8 cellular contexts compared by ENCODE assay signal in the genomic region with DNA sequence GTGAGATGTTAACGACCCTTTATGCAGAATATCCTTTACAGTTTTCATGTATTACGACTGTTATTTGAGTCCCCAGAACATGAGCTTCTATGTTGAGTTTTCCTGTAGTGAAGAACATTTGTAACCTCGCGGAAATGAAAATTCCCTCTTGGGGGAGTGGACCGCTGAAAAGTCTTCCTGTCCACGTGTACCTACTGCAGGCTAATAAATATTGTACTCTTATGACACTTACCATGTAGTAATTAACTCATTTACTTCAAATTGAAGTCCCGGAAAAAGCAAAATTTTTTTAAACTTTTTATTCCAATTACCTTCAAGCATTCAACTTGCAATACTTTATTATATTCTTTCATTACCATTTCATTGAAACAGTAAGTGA. TPM values are rescaled to one million over a fixed set of nuclear protein-coding genes. Genes with fewer than 3 reads are reported as not detected.
DNase-seq lines count a peak whose midpoint lies in the region; ATAC-seq, FAIRE-seq and TF ChIP-seq lines count a peak whose summit lies in the region.

No MANE protein-coding gene starts in this region.

- ATAC-seq in heart left ventricle (no peak), lower lobe of right lung (no peak), GM21367 (IDR thresholded peaks at IDR 0.05; ENCODE audit: unreplicated experiment) (no peak)

- peak overlapping the region; percentile 90 for H3K4me2 ChIP-seq in astrocyte (ENCODE audit: low read length)

- TF ChIP-seq POLR2A in heart left ventricle (IDR thresholded peaks at IDR 0.05) = no peak
- no peak for TF ChIP-seq POLR2A in uterus (IDR thresholded peaks at IDR 0.05)

- no peak for TF ChIP-seq CTCF in heart left ventricle (IDR thresholded peaks at IDR 0.05)
- TF ChIP-seq CTCF in astrocyte (IDR thresholded peaks at IDR 0.05; ENCODE audit: insufficient read depth, low read depth, low read length) = no peak
- TF ChIP-seq CTCF in lower lobe of right lung (IDR thresholded peaks at IDR 0.05) = no peak
- no peak for TF ChIP-seq CTCF in uterus (IDR thresholded peaks at IDR 0.05)
- no peak for TF ChIP-seq CTCF in GM20000 (IDR thresholded peaks at IDR 0.05; ENCODE audit: extremely low read depth, missing control alignments)

- no peak for FAIRE-seq in astrocyte (lab: Jason Lieb, UNC)

- peak overlapping the region; percentile 47 for H3K27ac Mint-ChIP-seq in astrocyte (ENCODE audit: unreplicated experiment)

- WGBS in heart left ventricle, 4 donors = 10 to 12% (median 12%) methylated on average over 7 of the region's 7 CpGs

- H3K27ac ChIP-seq in heart left ventricle = peak overlapping the region in 7 of 12 donors; percentile 81 to 90 (median 87)
- peak overlapping the region; percentile 94 for H3K27ac ChIP-seq in astrocyte (ENCODE audit: low read depth, low read length)
- H3K27ac ChIP-seq in lower lobe of right lung = peak overlapping the region; percentile 92
- peak overlapping the region in 1 of 2 donors; percentile 67 for H3K27ac ChIP-seq in uterus

- H3K4me1 ChIP-seq in heart left ventricle (peaks cover 0 to 55% (median 30%) of the 10 kb centered on the region in 12 donors), astrocyte (ENCODE audit: insufficient read depth, low read length) (peaks cover 19% of the 10 kb centered on the region), lower lobe of right lung (peaks cover 73% of the 10 kb centered on the region), uterus (peaks cover 8 to 18% of the 10 kb centered on the region in 2 donors)

- H3K9me3 ChIP-seq in heart left ventricle = no peaks in the 10 kb centered on the region
- H3K9me3 ChIP-seq in astrocyte (ENCODE audit: insufficient read depth, low read depth, low read length) = no peaks in the 10 kb centered on the region
- no peaks in the 10 kb centered on the region for H3K9me3 ChIP-seq in lower lobe of right lung
- H3K9me3 ChIP-seq in uterus = no peaks in the 10 kb centered on the region

- H3K79me2 ChIP-seq in astrocyte (ENCODE audit: insufficient read depth, low read length) = peaks cover 100% of the 10 kb centered on the region

- peaks cover 22% of the 10 kb centered on the region for H3K4me1 Mint-ChIP-seq in astrocyte (ENCODE audit: low read depth, unreplicated experiment)

- H3K36me3 ChIP-seq in heart left ventricle = no peaks in the 10 kb centered on the region
- no peaks in the 10 kb centered on the region for H3K36me3 ChIP-seq in astrocyte (ENCODE audit: insufficient read depth, low read length)
- no peaks in the 10 kb centered on the region for H3K36me3 ChIP-seq in lower lobe of right lung
- no peaks in the 10 kb centered on the region for H3K36me3 ChIP-seq in uterus

- intact Hi-C loops in heart left ventricle (cut with DNase I) (no loop called here), cardiac septum (cut with DNase I) (loop anchor here (2.0 kb wide), 1 partner anchor 21 kb away; the partner anchor contains the start of gene CHAC2), lower lobe of right lung (cut with DNase I) (no loop called here), uterus (cut with DNase I; ENCODE audit: low total_unique reads) (no loop called here)

- no peaks in the 10 kb centered on the region for H3K9me3 Mint-ChIP-seq in astrocyte (ENCODE audit: unreplicated experiment)

- H3K27me3 Mint-ChIP-seq in astrocyte (ENCODE audit: low read depth, unreplicated experiment) = no peaks in the 10 kb centered on the region

- H3K27me3 ChIP-seq in heart left ventricle (no peaks in the 10 kb centered on the region), astrocyte (ENCODE audit: insufficient read depth, low read length) (no peaks in the 10 kb centered on the region), lower lobe of right lung (ENCODE audit: low read depth) (no peaks in the 10 kb centered on the region), uterus (no peaks in the 10 kb centered on the region)

- no peak for DNase-seq in heart left ventricle
- DNase-seq in cardiac septum (ENCODE audit: low spot score) = no peak
- no peak for DNase-seq in astrocyte (ENCODE audit: low read depth)
- DNase-seq in lower lobe of right lung = no peak
- no peak for DNase-seq in uterus
- DNase-seq in GM20000 (ENCODE audit: low spot score) = no peak
- no peak for DNase-seq in GF-D8 (lab: John Stamatoyannopoulos, UW)

- peak overlapping the region; percentile 91 for H3K4me3 Mint-ChIP-seq in astrocyte (ENCODE audit: unreplicated experiment)

- H3K4me3 ChIP-seq in heart left ventricle (peak overlapping the region; percentile 54 to 97 (median 92)), astrocyte (ENCODE audit: insufficient read depth, low read depth, low read length) (peak overlapping the region; percentile 99), lower lobe of right lung (peak overlapping the region; percentile 94), uterus (peak overlapping the region; percentile 67 to 87)

- H4K20me1 ChIP-seq in astrocyte (ENCODE audit: insufficient read depth, low read length) = peaks cover 42% of the 10 kb centered on the region

- peak overlapping the region; percentile 98 for H3K9ac ChIP-seq in astrocyte (ENCODE audit: low read length)

- H3K36me3 Mint-ChIP-seq in astrocyte (ENCODE audit: low read depth, unreplicated experiment) = peaks cover 2% of the 10 kb centered on the region

- H2AFZ ChIP-seq in astrocyte (ENCODE audit: low read depth, low read length) = peak overlapping the region; percentile 94

RNA-seq across cellular contexts. Expression of gene ERLEC1, which starts 1.1 kb away (rescaled TPM):
- total RNA-seq in heart left ventricle = 10 to 100 TPM; 32.3 to 49.8 (median 42.7) TPM
- 10 to 100 TPM; 14.6 to 63.6 TPM for polyA plus RNA-seq in heart left ventricle
- 46.0 TPM for total RNA-seq in cardiac septum
- total RNA-seq in astrocyte = 54.2 and 60.7 TPM in 2 replicates
- total RNA-seq in lower lobe of right lung = 59.7 TPM
- 100 to 1,000 TPM in 2 of 4 donors, 10 to 100 TPM in 2; 30.2 to 125 (median 74.6) TPM for total RNA-seq in uterus

RNA-seq across cellular contexts. Expression of gene ASB3, which starts 1.1 kb away (rescaled TPM):
- total RNA-seq in heart left ventricle (10 to 100 TPM in 5 of 9 donors, 1 to 10 TPM in 4; 7.0 to 18.0 (median 11.6) TPM), cardiac septum (9.2 TPM), astrocyte (24.6 and 26.4 TPM in 2 replicates), lower lobe of right lung (35.0 TPM), uterus (10 to 100 TPM in 2 of 4 donors, 1 to 10 TPM in 2; 5.4 to 68.8 (median 16.8) TPM)
- polyA plus RNA-seq in heart left ventricle = 1 to 10 TPM; 4.2 to 6.7 TPM

RNA-seq across cellular contexts. Expression of gene CHAC2, which starts 20.3 kb away (rescaled TPM):
- total RNA-seq in heart left ventricle (1 to 10 TPM; 1.4 to 6.0 (median 2.9) TPM), cardiac septum (1.4 TPM), astrocyte (3.1 and 3.6 TPM in 2 replicates), lower lobe of right lung (1.6 TPM), uterus (1 to 10 TPM in 3 of 4 donors, under 1 TPM in 1; 0.51 to 5.3 (median 2.9) TPM)
- polyA plus RNA-seq in heart left ventricle = 10 to 100 TPM in 1 of 2 donors, 1 to 10 TPM in 1; 4.2 to 10.1 TPM
